In genomic region chr15:35090104-35090807, GRCh38 we compare ENCODE assay signal across 1 cellular context.
TF ChIP-seq lines count a peak whose summit lies in the region.

No MANE protein-coding gene starts in this region.

TF ChIP-seq in HepG2, 621 proteins besides CTCF, POLR2A, EP300 and RAD21 (continued from another document):
- TF ChIP-seq ARID3A (IDR thresholded peaks at IDR 0.05; ENCODE audit: low read depth, low read length) (peak; percentile 37; the same call in 1 of the 2 replicates), ZNF644 (CRISPR knock-in tag; IDR thresholded peaks at IDR 0.05; ENCODE audit: low read depth) (0 out of 2 replicates have a peak, but pooled peaks have one; percentile 12), PITX1 (CRISPR knock-in tag; IDR thresholded peaks at IDR 0.05) (peak; percentile 84), TARDBP (CRISPR knock-in tag; IDR thresholded peaks at IDR 0.05) (no peak; the same call in 1 of the 2 replicates), ZMYM3 (CRISPR knock-in tag; IDR thresholded peaks at IDR 0.05) (peak; percentile 67), HNRNPL (IDR thresholded peaks at IDR 0.05; ENCODE audit: low read depth, low read length) (no peak), BATF2 (CRISPR knock-in tag; IDR thresholded peaks at IDR 0.05) (no peak), SKIL (CRISPR knock-in tag; IDR thresholded peaks at IDR 0.05; ENCODE audit: borderline replicate concordance) (peak; percentile 87), NR2F6 (IDR thresholded peaks at IDR 0.05) (peak; percentile 85), NR2F6 (CRISPR knock-in tag; IDR thresholded peaks at IDR 0.05) (peak; percentile 75), SOX13 (IDR thresholded peaks at IDR 0.05) (peak; percentile 75; the same call in 1 of the 2 replicates), SOX13 (CRISPR knock-in tag; conservative IDR thresholded peaks at IDR 0.05 in 1 of 2, IDR thresholded peaks at IDR 0.05 in 1 of 2) (peak in 1 of 2 experiments; percentile 95; a peak in 2 of 4 replicates), ZMYM4 (CRISPR knock-in tag; IDR thresholded peaks at IDR 0.05) (peak; percentile 84), ZNF546 (CRISPR knock-in tag; conservative IDR thresholded peaks at IDR 0.05) (no peak), NCOA2 (CRISPR knock-in tag; IDR thresholded peaks at IDR 0.05) (peak; percentile 77), ZNF24 (IDR thresholded peaks at IDR 0.05) (peak; percentile 87), PAXIP1 (CRISPR knock-in tag; conservative IDR thresholded peaks at IDR 0.05) (peak; percentile 90), TBL1XR1 (IDR thresholded peaks at IDR 0.05; ENCODE audit: borderline replicate concordance, low read length, partially characterized antibody) (peak; percentile 83), POGZ (CRISPR knock-in tag; IDR thresholded peaks at IDR 0.05) (peak; percentile 81), ZNF18 (CRISPR knock-in tag; IDR thresholded peaks at IDR 0.05; ENCODE audit: insufficient replicate concordance) (no peak), TFAP4 (IDR thresholded peaks at IDR 0.05; ENCODE audit: borderline replicate concordance, low read depth) (peak; percentile 44; the same call in 1 of the 2 replicates), FOXP1 (IDR thresholded peaks at IDR 0.05) (no peak), FOXP1 (CRISPR knock-in tag; IDR thresholded peaks at IDR 0.05) (peak; percentile 83), ZNF503 (CRISPR knock-in tag; IDR thresholded peaks at IDR 0.05) (peak; percentile 86), RXRB (CRISPR knock-in tag; IDR thresholded peaks at IDR 0.05; ENCODE audit: borderline replicate concordance) (peak; percentile 97), CEBPG (CRISPR knock-in tag; IDR thresholded peaks at IDR 0.05) (peak; percentile 14; the same call in 1 of the 2 replicates), ZBTB21 (CRISPR knock-in tag; IDR thresholded peaks at IDR 0.05) (0 out of 2 replicates have a peak, but pooled peaks have one; percentile 33), NCOR1 (IDR thresholded peaks at IDR 0.05; ENCODE audit: borderline replicate concordance, low read length) (peak; percentile 70; the same call in 1 of the 2 replicates), ELF3 (CRISPR knock-in tag; IDR thresholded peaks at IDR 0.05) (peak; percentile 53), TGIF2 (CRISPR knock-in tag; IDR thresholded peaks at IDR 0.05) (no peak), HNF1B (CRISPR knock-in tag; IDR thresholded peaks at IDR 0.05) (peak; percentile 31; the same call in 1 of the 2 replicates), FOXP4 (CRISPR knock-in tag; IDR thresholded peaks at IDR 0.05) (peak; percentile 70), HDAC2 (CRISPR knock-in tag; IDR thresholded peaks at IDR 0.05) (peak; percentile 41; the same call in 1 of the 2 replicates)
